1 cellular context compared by ENCODE assay signal in the genomic region with DNA sequence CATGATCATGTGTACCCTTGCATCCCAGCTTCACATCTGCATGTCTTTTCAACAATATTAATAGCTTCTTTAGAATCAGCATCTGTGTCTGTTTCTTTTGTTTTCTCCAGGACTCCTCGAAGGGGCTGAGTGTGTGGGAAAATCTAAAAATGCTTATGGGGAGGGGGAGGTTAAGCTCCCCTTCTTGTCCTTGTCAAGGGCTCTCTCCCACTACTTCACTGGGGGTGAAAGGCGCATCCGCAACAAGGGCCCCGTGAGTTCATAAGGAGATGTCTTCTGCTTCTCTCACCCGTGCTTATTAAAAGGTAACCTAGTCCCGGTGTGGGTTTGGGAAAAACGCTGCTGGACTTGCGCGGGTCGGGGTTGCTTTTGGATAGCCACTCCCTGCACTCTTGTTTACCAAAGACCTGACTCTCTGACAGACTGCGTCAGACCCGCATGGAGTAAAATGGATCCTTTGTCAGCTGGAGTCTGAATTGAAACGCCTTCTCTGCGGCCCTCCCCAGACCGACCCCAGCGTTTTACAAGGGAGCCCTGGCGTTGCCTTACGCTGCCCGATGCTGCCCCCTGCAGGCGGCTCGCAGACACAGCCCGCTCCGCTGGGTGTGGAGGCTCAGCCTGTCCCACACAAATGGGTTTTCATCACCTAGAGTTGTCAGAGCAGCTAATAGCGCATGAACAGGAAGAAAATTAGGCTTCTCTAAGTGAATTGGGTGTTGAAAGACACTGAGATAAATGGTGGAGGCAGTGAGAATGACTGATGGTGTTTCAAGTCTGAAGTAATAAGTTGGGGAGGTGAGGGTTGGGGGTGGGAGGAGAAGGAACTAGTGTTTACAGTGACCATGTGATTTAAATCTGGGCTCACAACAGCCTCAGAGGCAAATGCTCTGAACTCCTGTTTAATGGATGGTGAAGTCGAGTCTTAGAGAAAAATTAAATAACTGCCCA.
TF ChIP-seq lines count a peak whose summit lies in the region.

No MANE protein-coding gene starts in this region.

TF ChIP-seq in K562, 482 proteins besides CTCF, POLR2A, EP300 and RAD21 (continued from another document and continues in another):
- TF ChIP-seq ZNF696 (CRISPR knock-in tag; conservative IDR thresholded peaks at IDR 0.05) = no peak
- no peak for TF ChIP-seq ZNF140 (CRISPR knock-in tag; IDR thresholded peaks at IDR 0.05)
- no peak for TF ChIP-seq MCM7 (IDR thresholded peaks at IDR 0.05)
- no peak for TF ChIP-seq KDM5B (IDR thresholded peaks at IDR 0.05; ENCODE audit: insufficient replicate concordance, low read depth, low read length)
- no peak for TF ChIP-seq TGIF2 (CRISPR knock-in tag; IDR thresholded peaks at IDR 0.05)
- TF ChIP-seq ETV5 (CRISPR knock-in tag; IDR thresholded peaks at IDR 0.05; ENCODE audit: low read depth) = 0 out of 2 replicates have a peak, but pooled peaks have one; percentile 65
- no peak for TF ChIP-seq SAFB2 (IDR thresholded peaks at IDR 0.05; ENCODE audit: borderline replicate concordance, low read depth, low read length, severe bottlenecking)
- TF ChIP-seq ILK (tag; IDR thresholded peaks at IDR 0.05; ENCODE audit: borderline replicate concordance, low read depth) = no peak
- 0 out of 2 replicates have a peak, but pooled peaks have one; percentile 11 for TF ChIP-seq CREB1 (IDR thresholded peaks at IDR 0.05)
- no peak for TF ChIP-seq CREB1 (CRISPR knock-in tag; IDR thresholded peaks at IDR 0.05)
- no peak for TF ChIP-seq PRPF4 (IDR thresholded peaks at IDR 0.05; ENCODE audit: insufficient read depth, low read depth, low read length, poor library complexity, severe bottlenecking)
- no peak for TF ChIP-seq NFE2 (IDR thresholded peaks at IDR 0.05; ENCODE audit: low read depth)
- TF ChIP-seq SRSF9 (IDR thresholded peaks at IDR 0.05; ENCODE audit: borderline replicate concordance, low read depth, low read length) = no peak
- TF ChIP-seq, protein P1, sequence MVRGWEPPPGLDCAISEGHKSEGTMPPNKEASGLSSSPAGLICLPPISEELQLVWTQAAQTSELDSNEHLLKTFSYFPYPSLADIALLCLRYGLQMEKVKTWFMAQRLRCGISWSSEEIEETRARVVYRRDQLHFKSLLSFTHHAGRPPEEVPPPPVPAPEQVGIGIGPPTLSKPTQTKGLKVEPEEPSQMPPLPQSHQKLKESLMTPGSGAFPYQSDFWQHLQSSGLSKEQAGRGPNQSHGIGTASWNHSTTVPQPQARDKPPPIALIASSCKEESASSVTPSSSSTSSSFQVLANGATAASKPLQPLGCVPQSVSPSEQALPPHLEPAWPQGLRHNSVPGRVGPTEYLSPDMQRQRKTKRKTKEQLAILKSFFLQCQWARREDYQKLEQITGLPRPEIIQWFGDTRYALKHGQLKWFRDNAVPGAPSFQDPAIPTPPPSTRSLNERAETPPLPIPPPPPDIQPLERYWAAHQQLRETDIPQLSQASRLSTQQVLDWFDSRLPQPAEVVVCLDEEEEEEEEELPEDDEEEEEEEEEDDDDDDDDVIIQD (CRISPR knock-in tag; IDR thresholded peaks at IDR 0.05) = no peak
- TF ChIP-seq, protein P2, sequence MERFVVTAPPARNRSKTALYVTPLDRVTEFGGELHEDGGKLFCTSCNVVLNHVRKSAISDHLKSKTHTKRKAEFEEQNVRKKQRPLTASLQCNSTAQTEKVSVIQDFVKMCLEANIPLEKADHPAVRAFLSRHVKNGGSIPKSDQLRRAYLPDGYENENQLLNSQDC (CRISPR knock-in tag; IDR thresholded peaks at IDR 0.05) = no peak
- TF ChIP-seq FOXK2 (conservative IDR thresholded peaks at IDR 0.05 in 1 of 2, IDR thresholded peaks at IDR 0.05 in 1 of 2; ENCODE audit: low read depth in 2 of 2) = peak in 1 of 2 experiments; percentile 51; a peak in 2 of 4 replicates
- no peak for TF ChIP-seq MBD2 (IDR thresholded peaks at IDR 0.05; ENCODE audit: borderline replicate concordance, low read depth)
- no peak for TF ChIP-seq THRA (IDR thresholded peaks at IDR 0.05)
- TF ChIP-seq, protein P3, sequence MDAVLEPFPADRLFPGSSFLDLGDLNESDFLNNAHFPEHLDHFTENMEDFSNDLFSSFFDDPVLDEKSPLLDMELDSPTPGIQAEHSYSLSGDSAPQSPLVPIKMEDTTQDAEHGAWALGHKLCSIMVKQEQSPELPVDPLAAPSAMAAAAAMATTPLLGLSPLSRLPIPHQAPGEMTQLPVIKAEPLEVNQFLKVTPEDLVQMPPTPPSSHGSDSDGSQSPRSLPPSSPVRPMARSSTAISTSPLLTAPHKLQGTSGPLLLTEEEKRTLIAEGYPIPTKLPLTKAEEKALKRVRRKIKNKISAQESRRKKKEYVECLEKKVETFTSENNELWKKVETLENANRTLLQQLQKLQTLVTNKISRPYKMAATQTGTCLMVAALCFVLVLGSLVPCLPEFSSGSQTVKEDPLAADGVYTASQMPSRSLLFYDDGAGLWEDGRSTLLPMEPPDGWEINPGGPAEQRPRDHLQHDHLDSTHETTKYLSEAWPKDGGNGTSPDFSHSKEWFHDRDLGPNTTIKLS (IDR thresholded peaks at IDR 0.05; ENCODE audit: borderline replicate concordance, low read depth) = no peak
- TF ChIP-seq ZNF609 (CRISPR knock-in tag; IDR thresholded peaks at IDR 0.05; ENCODE audit: borderline replicate concordance) = no peak; the same call in 1 of the 2 replicates
- TF ChIP-seq, protein P4, sequence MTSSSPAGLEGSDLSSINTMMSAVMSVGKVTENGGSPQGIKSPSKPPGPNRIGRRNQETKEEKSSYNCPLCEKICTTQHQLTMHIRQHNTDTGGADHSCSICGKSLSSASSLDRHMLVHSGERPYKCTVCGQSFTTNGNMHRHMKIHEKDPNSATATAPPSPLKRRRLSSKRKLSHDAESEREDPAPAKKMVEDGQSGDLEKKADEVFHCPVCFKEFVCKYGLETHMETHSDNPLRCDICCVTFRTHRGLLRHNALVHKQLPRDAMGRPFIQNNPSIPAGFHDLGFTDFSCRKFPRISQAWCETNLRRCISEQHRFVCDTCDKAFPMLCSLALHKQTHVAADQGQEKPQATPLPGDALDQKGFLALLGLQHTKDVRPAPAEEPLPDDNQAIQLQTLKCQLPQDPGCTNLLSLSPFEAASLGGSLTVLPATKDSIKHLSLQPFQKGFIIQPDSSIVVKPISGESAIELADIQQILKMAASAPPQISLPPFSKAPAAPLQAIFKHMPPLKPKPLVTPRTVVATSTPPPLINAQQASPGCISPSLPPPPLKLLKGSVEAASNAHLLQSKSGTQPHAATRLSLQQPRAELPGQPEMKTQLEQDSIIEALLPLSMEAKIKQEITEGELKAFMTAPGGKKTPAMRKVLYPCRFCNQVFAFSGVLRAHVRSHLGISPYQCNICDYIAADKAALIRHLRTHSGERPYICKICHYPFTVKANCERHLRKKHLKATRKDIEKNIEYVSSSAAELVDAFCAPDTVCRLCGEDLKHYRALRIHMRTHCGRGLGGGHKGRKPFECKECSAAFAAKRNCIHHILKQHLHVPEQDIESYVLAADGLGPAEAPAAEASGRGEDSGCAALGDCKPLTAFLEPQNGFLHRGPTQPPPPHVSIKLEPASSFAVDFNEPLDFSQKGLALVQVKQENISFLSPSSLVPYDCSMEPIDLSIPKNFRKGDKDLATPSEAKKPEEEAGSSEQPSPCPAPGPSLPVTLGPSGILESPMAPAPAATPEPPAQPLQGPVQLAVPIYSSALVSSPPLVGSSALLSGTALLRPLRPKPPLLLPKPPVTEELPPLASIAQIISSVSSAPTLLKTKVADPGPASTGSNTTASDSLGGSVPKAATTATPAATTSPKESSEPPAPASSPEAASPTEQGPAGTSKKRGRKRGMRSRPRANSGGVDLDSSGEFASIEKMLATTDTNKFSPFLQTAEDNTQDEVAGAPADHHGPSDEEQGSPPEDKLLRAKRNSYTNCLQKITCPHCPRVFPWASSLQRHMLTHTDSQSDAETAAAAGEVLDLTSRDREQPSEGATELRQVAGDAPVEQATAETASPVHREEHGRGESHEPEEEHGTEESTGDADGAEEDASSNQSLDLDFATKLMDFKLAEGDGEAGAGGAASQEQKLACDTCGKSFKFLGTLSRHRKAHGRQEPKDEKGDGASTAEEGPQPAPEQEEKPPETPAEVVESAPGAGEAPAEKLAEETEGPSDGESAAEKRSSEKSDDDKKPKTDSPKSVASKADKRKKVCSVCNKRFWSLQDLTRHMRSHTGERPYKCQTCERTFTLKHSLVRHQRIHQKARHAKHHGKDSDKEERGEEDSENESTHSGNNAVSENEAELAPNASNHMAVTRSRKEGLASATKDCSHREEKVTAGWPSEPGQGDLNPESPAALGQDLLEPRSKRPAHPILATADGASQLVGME (CRISPR knock-in tag; IDR thresholded peaks at IDR 0.05) = no peak
- TF ChIP-seq STAT5B (CRISPR knock-in tag; IDR thresholded peaks at IDR 0.05) = no peak
- TF ChIP-seq FOXA3 (CRISPR knock-in tag; conservative IDR thresholded peaks at IDR 0.05 in 1 of 2, IDR thresholded peaks at IDR 0.05 in 1 of 2) = no peak
- no peak; the same call in 1 of the 2 replicates for TF ChIP-seq ESRRA (IDR thresholded peaks at IDR 0.05; ENCODE audit: borderline replicate concordance, low read depth)
- TF ChIP-seq, protein P5, sequence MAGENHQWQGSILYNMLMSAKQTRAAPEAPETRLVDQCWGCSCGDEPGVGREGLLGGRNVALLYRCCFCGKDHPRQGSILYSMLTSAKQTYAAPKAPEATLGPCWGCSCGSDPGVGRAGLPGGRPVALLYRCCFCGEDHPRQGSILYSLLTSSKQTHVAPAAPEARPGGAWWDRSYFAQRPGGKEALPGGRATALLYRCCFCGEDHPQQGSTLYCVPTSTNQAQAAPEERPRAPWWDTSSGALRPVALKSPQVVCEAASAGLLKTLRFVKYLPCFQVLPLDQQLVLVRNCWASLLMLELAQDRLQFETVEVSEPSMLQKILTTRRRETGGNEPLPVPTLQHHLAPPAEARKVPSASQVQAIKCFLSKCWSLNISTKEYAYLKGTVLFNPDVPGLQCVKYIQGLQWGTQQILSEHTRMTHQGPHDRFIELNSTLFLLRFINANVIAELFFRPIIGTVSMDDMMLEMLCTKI (IDR thresholded peaks at IDR 0.05; ENCODE audit: partially characterized antibody) = no peak
- no peak for TF ChIP-seq ZNF583 (CRISPR knock-in tag; IDR thresholded peaks at IDR 0.05)
- peak; percentile 38; the same call in 1 of the 2 replicates for TF ChIP-seq GABPB1 (CRISPR knock-in tag; IDR thresholded peaks at IDR 0.05)
- TF ChIP-seq, protein P6, sequence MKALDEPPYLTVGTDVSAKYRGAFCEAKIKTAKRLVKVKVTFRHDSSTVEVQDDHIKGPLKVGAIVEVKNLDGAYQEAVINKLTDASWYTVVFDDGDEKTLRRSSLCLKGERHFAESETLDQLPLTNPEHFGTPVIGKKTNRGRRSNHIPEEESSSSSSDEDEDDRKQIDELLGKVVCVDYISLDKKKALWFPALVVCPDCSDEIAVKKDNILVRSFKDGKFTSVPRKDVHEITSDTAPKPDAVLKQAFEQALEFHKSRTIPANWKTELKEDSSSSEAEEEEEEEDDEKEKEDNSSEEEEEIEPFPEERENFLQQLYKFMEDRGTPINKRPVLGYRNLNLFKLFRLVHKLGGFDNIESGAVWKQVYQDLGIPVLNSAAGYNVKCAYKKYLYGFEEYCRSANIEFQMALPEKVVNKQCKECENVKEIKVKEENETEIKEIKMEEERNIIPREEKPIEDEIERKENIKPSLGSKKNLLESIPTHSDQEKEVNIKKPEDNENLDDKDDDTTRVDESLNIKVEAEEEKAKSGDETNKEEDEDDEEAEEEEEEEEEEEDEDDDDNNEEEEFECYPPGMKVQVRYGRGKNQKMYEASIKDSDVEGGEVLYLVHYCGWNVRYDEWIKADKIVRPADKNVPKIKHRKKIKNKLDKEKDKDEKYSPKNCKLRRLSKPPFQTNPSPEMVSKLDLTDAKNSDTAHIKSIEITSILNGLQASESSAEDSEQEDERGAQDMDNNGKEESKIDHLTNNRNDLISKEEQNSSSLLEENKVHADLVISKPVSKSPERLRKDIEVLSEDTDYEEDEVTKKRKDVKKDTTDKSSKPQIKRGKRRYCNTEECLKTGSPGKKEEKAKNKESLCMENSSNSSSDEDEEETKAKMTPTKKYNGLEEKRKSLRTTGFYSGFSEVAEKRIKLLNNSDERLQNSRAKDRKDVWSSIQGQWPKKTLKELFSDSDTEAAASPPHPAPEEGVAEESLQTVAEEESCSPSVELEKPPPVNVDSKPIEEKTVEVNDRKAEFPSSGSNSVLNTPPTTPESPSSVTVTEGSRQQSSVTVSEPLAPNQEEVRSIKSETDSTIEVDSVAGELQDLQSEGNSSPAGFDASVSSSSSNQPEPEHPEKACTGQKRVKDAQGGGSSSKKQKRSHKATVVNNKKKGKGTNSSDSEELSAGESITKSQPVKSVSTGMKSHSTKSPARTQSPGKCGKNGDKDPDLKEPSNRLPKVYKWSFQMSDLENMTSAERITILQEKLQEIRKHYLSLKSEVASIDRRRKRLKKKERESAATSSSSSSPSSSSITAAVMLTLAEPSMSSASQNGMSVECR (CRISPR knock-in tag; IDR thresholded peaks at IDR 0.05) = peak; percentile 62; the same call in 1 of the 2 replicates
